ENCODE assay signal across 17 cellular contexts in the genomic region with DNA sequence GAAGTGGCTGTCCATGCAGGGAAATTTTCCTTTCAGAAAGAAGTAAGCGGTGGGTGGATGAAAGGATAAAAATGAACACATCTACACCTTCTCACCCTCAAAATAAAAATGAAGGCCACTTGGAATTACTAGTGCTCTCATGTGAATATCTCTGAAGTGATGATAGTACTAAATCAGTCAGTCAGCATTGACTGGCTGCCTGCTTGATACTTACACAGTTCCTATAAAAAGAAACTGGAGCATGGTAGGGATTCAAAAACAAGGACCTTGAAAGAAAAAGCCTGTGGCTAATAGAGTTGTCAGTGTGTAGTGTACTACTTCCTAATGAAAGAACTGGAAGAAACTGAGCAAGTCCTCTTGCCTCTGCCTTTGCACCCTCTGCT.
DNase-seq lines count a peak whose midpoint lies in the region; ATAC-seq and TF ChIP-seq lines count a peak whose summit lies in the region.
"Had no signal": no experiment of that assay in that cellular context is flagged by ENCODE, and none has a peak within 500 bp of the region (broad histone marks: within the 10 kb centered on the region; RNA-seq: fewer than 3 reads in every experiment).

No MANE protein-coding gene starts in this region.

- no peaks in the 10 kb centered on the region for H3K9me3 ChIP-seq in uterus
- H3K9me3 ChIP-seq: Peyer's patch had no signal

- intact Hi-C loops in Calu3 (cut with micrococcal nuclease; ENCODE audit: unreplicated experiment) (loop anchor here (10.0 kb wide), 1 partner anchor 316 kb away; no protein-coding TSS in a partner anchor), Right ventricle myocardium superior (cut with DNase I) (no loop called here), uterus (cut with DNase I; ENCODE audit: low total_unique reads) (no loop called here)

- H3K27ac Mint-ChIP-seq in Calu3 (ENCODE audit: unreplicated experiment), result peak overlapping the region; percentile 78
- peak overlapping the region; percentile 3 for H3K27ac Mint-ChIP-seq in stimulated activated memory B cell treated with anti-CD40 and anti-IgM and Interleukin-4, amounts not matched to agents 10 μg/mL and 1 μg/mL and 100 μg/mL, for 72 hours
- no peak overlapping the region for H3K27ac Mint-ChIP-seq in glutamatergic neuron (ENCODE audit: unreplicated experiment)
- H3K27ac Mint-ChIP-seq: H9 had no signal

- H3K27ac ChIP-seq in uterus, result no peak overlapping the region
- H3K27ac ChIP-seq: Peyer's patch had no signal

- CTCF ChIA-PET in Calu3 (lab: Charles Lee), result interaction anchor here (0.6 to 1.2 kb wide), 2 partner anchors 13 to 35 kb away, joined by 3 to 5 read pairs; no protein-coding TSS in a partner anchor

- no peak overlapping the region for H3K4me3 ChIP-seq in uterus
- H3K4me3 ChIP-seq: Peyer's patch had no signal

- no peak for DNase-seq in Calu3
- DNase-seq in Right ventricle myocardium superior, result no peak
- peak; percentile 47 for DNase-seq in myocyte (ENCODE audit: low read depth)
- DNase-seq in uterus, result no peak
- no peak for DNase-seq in glutamatergic neuron
- DNase-seq in omental fat pad (ENCODE audit: low spot score), result no peak
- DNase-seq: ACHN, C1 segment of cervical spinal cord, DMS79 treated with DMSO at 0.1 percent for 48 hours, H9, IMR-90, NCI-H1417 treated with DMSO at 0.1 percent for 48 hours, NCI-H2029, NCI-H2171, NCI-H526 treated with DMSO at 0.1 percent for 48 hours, Peyer's patch had no signal

- H3K4me3 Mint-ChIP-seq in Calu3 (ENCODE audit: low read depth, unreplicated experiment) (no peak overlapping the region), glutamatergic neuron (ENCODE audit: unreplicated experiment) (no peak overlapping the region)
- no peak overlapping the region for H3K4me3 Mint-ChIP-seq in stimulated activated memory B cell treated with anti-CD40 and anti-IgM and Interleukin-4, amounts not matched to agents 10 μg/mL and 1 μg/mL and 100 μg/mL, for 72 hours
- H3K4me3 Mint-ChIP-seq: H9 had no signal

- H3K27me3 Mint-ChIP-seq in Calu3 (ENCODE audit: unreplicated experiment) (no peaks in the 10 kb centered on the region), glutamatergic neuron (ENCODE audit: unreplicated experiment) (no peaks in the 10 kb centered on the region)
- no peaks in the 10 kb centered on the region for H3K27me3 Mint-ChIP-seq in stimulated activated memory B cell treated with anti-CD40 and anti-IgM and Interleukin-4, amounts not matched to agents 10 μg/mL and 1 μg/mL and 100 μg/mL, for 72 hours

- H3K4me1 Mint-ChIP-seq in Calu3 (ENCODE audit: low read depth, unreplicated experiment) (peaks cover 34% of the 10 kb centered on the region), glutamatergic neuron (ENCODE audit: low read depth, unreplicated experiment) (no peaks in the 10 kb centered on the region)
- no peaks in the 10 kb centered on the region for H3K4me1 Mint-ChIP-seq in stimulated activated memory B cell treated with anti-CD40 and anti-IgM and Interleukin-4, amounts not matched to agents 10 μg/mL and 1 μg/mL and 100 μg/mL, for 72 hours
- H3K4me1 Mint-ChIP-seq: H9 had no signal

- no peaks in the 10 kb centered on the region for H3K27me3 ChIP-seq in uterus
- H3K27me3 ChIP-seq: Peyer's patch had no signal

- ATAC-seq in Right ventricle myocardium superior (ENCODE audit: poor library complexity) (peak; percentile 83), omental fat pad (ENCODE audit: low FRiP score) (no peak)
- no peak for ATAC-seq in stimulated activated memory B cell treated with anti-CD40 and anti-IgM and Interleukin-4, amounts not matched to agents 10 μg/mL and 1 μg/mL and 100 μg/mL, for 72 hours

- no TSS peak for BruUV-seq in Calu3 (replicated peaks; lab: Mats Ljungman, UMichigan)

- no peak for TF ChIP-seq POLR2A in uterus (IDR thresholded peaks at IDR 0.05)

- H3K4me1 ChIP-seq in uterus, result no peaks in the 10 kb centered on the region
- H3K4me1 ChIP-seq: Peyer's patch had no signal

- H3K9me3 Mint-ChIP-seq in Calu3 (ENCODE audit: low read depth, unreplicated experiment), result no peaks in the 10 kb centered on the region
- H3K9me3 Mint-ChIP-seq in stimulated activated memory B cell treated with anti-CD40 and anti-IgM and Interleukin-4, amounts not matched to agents 10 μg/mL and 1 μg/mL and 100 μg/mL, for 72 hours, result peaks cover 8% of the 10 kb centered on the region
- no peaks in the 10 kb centered on the region for H3K9me3 Mint-ChIP-seq in glutamatergic neuron (ENCODE audit: unreplicated experiment)

- no peaks in the 10 kb centered on the region for H3K36me3 Mint-ChIP-seq in Calu3 (ENCODE audit: insufficient read depth, unreplicated experiment)
- H3K36me3 Mint-ChIP-seq in stimulated activated memory B cell treated with anti-CD40 and anti-IgM and Interleukin-4, amounts not matched to agents 10 μg/mL and 1 μg/mL and 100 μg/mL, for 72 hours, result peaks cover 21% of the 10 kb centered on the region
- peaks cover 6% of the 10 kb centered on the region for H3K36me3 Mint-ChIP-seq in glutamatergic neuron (ENCODE audit: unreplicated experiment)

- H3K36me3 ChIP-seq in uterus, result no peaks in the 10 kb centered on the region
- H3K36me3 ChIP-seq: Peyer's patch had no signal

- no peak for TF ChIP-seq CTCF in Calu3 (IDR thresholded peaks at IDR 0.05; ENCODE audit: unreplicated experiment)
- TF ChIP-seq CTCF in uterus (IDR thresholded peaks at IDR 0.05), result no peak
- TF ChIP-seq CTCF in glutamatergic neuron (IDR thresholded peaks at IDR 0.05; ENCODE audit: partially characterized antibody, unreplicated experiment), result no peak
- no peak for TF ChIP-seq CTCF in omental fat pad (IDR thresholded peaks at IDR 0.05)
